29 cellular contexts compared by ENCODE assay signal in the genomic region with DNA sequence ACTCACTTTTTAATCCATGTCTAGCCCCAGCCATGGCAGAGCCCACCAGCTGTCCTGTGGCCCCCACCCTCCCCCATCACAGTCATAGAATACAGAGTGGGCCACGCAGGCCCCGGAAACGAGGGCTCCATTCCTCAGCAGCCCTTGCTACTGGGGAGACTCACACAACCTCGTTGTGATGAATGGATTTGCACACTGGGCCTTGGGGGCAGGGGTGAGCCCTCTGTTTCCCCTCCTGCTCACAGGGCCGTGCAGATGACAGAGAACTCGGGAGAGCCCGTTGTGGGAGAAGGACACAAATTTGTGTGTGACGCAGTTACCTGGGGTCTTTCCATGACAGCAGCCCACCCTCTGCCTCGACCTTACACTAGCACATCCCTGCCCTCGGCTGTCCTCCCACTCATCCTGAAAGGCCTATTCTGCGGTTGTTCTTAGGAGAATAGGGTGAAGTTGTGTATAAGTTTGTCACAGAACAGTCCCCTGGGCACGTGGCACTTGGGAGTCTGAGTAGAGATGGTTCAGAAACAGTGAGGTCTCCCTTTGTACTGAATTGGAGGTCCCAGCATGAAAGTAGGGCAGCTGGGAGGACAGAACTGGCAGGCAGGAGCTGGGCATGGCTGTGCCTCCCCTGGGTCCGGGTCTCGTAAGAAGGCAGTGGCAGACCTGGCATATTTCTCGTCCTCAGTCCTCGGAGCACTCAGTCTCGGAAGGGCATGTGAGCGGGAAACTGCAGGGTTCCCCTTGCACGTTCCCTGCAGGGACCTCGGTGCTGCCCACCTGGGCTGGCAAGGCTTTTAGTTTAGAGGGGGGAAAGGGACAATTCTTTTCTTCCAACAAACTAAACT. TPM values are rescaled to one million over a fixed set of nuclear protein-coding genes. Genes with fewer than 3 reads are reported as not detected.
"Had no signal": no experiment of that assay in that cellular context is flagged by ENCODE, and none has a peak within 500 bp of the region (broad histone marks: within the 10 kb centered on the region; RNA-seq: fewer than 3 reads in every experiment).

No MANE protein-coding gene starts in this region.

- H3K4me3 ChIP-seq: coronary artery, esophagus muscularis mucosa, gastroesophageal sphincter, lung, ovary, psoas muscle, skin epidermis, spleen, testis, tibial nerve, upper lobe of left lung had no signal

- H3K4me3 Mint-ChIP-seq: memory B cell; nephron; stimulated activated memory B cell treated with anti-CD40 and anti-IgM and Interleukin-4, amounts not matched to agents 10 μg/mL and 1 μg/mL and 100 μg/mL, for 72 hours had no signal

- DNase-seq: dermis blood vessel endothelial cell; effector memory CD4-positive, alpha-beta T cell; foreskin keratinocyte; glutamatergic neuron; heart right ventricle; hippocampal formation; left colon; left ventricle myocardium superior; occipital lobe; ovary; psoas muscle; spleen; stimulated activated CD4-positive, alpha-beta T cell treated with anti-CD3 and anti-CD28 coated beads, Interleukin-4, amount 100 ng/mL, for 4 hours; stimulated activated naive CD8-positive, alpha-beta T cell treated with anti-CD3 and anti-CD28 coated beads, Interleukin-15, Interleukin-2, amounts not matched to agents 100 U/mL and 50 U/mL, for 24 hours; testis; upper lobe of left lung had no signal

- H3K27me3 ChIP-seq: esophagus muscularis mucosa, foreskin keratinocyte, gastroesophageal sphincter, heart right ventricle, ovary, testis, tibial nerve, upper lobe of left lung had no signal

- H3K36me3 ChIP-seq: gastroesophageal sphincter, ovary, spleen, tibial nerve, upper lobe of left lung had no signal

- H3K36me3 Mint-ChIP-seq: memory B cell; stimulated activated memory B cell treated with anti-CD40 and anti-IgM and Interleukin-4, amounts not matched to agents 10 μg/mL and 1 μg/mL and 100 μg/mL, for 72 hours had no signal

- H3K4me1 ChIP-seq: esophagus muscularis mucosa, foreskin keratinocyte, gastroesophageal sphincter, spleen, testis, tibial nerve had no signal

- H3K27ac Mint-ChIP-seq: memory B cell; stimulated activated memory B cell treated with anti-CD40 and anti-IgM and Interleukin-4, amounts not matched to agents 10 μg/mL and 1 μg/mL and 100 μg/mL, for 72 hours had no signal

- H3K4me1 Mint-ChIP-seq: memory B cell; stimulated activated memory B cell treated with anti-CD40 and anti-IgM and Interleukin-4, amounts not matched to agents 10 μg/mL and 1 μg/mL and 100 μg/mL, for 72 hours had no signal

- H3K27ac ChIP-seq: coronary artery, esophagus muscularis mucosa, foreskin keratinocyte, gastroesophageal sphincter, heart right ventricle, ovary, psoas muscle, skin epidermis, spleen, testis, tibial nerve, upper lobe of left lung had no signal

- H3K9me3 ChIP-seq: esophagus muscularis mucosa, gastroesophageal sphincter, heart right ventricle, ovary, psoas muscle, spleen, testis, tibial nerve, upper lobe of left lung had no signal

- H3K9me3 Mint-ChIP-seq: nephron had no signal

- ATAC-seq: foreskin keratinocyte; gastroesophageal sphincter; heart right ventricle; left colon; left ventricle myocardium superior; psoas muscle; right cardiac atrium; stimulated activated naive CD8-positive, alpha-beta T cell treated with anti-CD3 and anti-CD28 coated beads, Interleukin-15, Interleukin-2, amounts not matched to agents 100 U/mL and 50 U/mL, for 24 hours had no signal

RNA-seq across cellular contexts. Expression of a gene that starts 6.8 kb away (rescaled TPM):
- total RNA-seq: endothelial cell of umbilical vein, foreskin keratinocyte, mononuclear cell had no signal

RNA-seq across cellular contexts. Expression of a gene that starts 40.1 kb away (rescaled TPM):
- total RNA-seq: dermis blood vessel endothelial cell, endothelial cell of umbilical vein, epithelial cell of proximal tubule, esophagus muscularis mucosa, foreskin keratinocyte, mononuclear cell, psoas muscle, spleen had no signal
